ENCODE assay signal across 8 cellular contexts in the genomic region with DNA sequence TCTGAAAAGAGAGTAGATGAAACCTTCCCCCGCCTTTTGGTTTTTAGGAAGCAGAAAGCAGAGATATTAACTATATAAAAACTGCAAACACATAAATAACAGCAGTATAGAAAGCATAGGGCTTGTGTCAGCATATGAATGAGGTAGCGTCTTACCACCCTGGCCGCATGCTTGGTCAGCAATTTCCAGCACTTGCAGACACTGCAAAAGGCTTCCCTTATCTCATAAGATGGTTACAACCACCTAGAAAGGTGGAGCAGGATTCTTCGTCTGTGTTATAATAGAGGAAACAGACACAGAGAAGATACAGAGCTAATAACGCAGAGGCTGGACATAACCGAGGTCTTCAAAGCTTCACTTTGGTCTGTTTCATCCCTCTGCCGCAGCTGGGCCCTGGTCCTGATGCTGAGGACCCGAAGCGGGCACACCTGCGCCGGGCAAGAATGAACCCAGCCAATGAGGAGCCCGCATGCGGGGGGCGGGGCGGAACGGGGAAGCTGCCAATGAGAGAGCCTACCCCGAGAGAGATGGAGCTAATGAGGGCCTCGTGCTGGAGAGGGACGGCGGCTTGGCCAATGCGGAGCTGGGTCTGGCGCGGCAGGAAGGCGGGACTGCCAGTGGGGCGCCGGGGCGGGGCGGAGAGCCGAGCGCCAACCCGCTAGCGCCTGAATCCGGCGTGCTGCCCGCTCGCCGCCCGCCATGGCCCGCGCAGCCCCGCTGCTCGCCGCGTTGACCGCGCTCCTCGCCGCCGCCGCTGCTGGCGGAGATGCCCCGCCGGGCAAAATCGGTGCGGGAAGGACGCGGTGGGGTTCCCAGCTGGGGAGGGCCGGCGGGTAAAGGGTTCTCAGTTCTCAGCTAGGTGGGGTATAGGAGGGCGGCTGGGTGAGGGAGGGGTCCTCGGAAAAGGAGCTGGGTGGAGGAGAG. TPM values are rescaled to one million over a fixed set of nuclear protein-coding genes. Genes with fewer than 3 reads are reported as not detected.
DNase-seq lines count a peak whose midpoint lies in the region; ATAC-seq, FAIRE-seq and TF ChIP-seq lines count a peak whose summit lies in the region.

A gene with protein sequence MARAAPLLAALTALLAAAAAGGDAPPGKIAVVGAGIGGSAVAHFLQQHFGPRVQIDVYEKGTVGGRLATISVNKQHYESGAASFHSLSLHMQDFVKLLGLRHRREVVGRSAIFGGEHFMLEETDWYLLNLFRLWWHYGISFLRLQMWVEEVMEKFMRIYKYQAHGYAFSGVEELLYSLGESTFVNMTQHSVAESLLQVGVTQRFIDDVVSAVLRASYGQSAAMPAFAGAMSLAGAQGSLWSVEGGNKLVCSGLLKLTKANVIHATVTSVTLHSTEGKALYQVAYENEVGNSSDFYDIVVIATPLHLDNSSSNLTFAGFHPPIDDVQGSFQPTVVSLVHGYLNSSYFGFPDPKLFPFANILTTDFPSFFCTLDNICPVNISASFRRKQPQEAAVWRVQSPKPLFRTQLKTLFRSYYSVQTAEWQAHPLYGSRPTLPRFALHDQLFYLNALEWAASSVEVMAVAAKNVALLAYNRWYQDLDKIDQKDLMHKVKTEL (plus strand): TSS at position 677 of the 924 bp plus-strand sequence. CDS start 23 bp downstream, at position 700.

- no peak for FAIRE-seq in H54 (lab: Jason Lieb, UNC)

- ATAC-seq in activated T-helper 17 cell treated with anti-CD3 and anti-CD28 coated beads, Interleukin-2, amount 50 U/mL, for 72 hours (replicated peaks): peak; percentile 96
- ATAC-seq in natural killer cell: peak; percentile 97 to 99 (median 98)

- H3K27me3 Mint-ChIP-seq in activated T-helper 17 cell treated with anti-CD3 and anti-CD28 coated beads, Interleukin-2, amount 50 U/mL, for 72 hours: no peaks in the 10 kb centered on the region
- H3K27me3 Mint-ChIP-seq in natural killer cell (ENCODE audit: low read depth in 2 of 2): no peaks in the 10 kb centered on the region

- TF ChIP-seq CTCF in RWPE1 (conservative IDR thresholded peaks at IDR 0.05; ENCODE audit: low read depth) (no peak), fibroblast of pulmonary artery (IDR thresholded peaks at IDR 0.05; ENCODE audit: low read length, missing control alignments) (no peak), natural killer cell (IDR thresholded peaks at IDR 0.05) (no peak)

- H3K36me3 Mint-ChIP-seq in activated T-helper 17 cell treated with anti-CD3 and anti-CD28 coated beads, Interleukin-2, amount 50 U/mL, for 72 hours (ENCODE audit: low read depth): peaks cover 36% of the 10 kb centered on the region
- H3K36me3 Mint-ChIP-seq in natural killer cell: peaks cover 6% of the 10 kb centered on the region

- H3K27ac ChIP-seq in RWPE1: peak within 1 kb of the TSS; percentile 55

- POLR2A ChIA-PET in RWPE1 (lab: Yijun Ruan, JAX; ENCODE audit: low non-redundant PET): no interaction called here

- peak; percentile 88 for TF ChIP-seq POLR2A in H54 (IDR thresholded peaks at IDR 0.05; ENCODE audit: low read depth, low read length)

- peak; percentile 98 for DNase-seq in ELF-1 (ENCODE audit: low read depth, low spot score)
- peak; percentile 93 for DNase-seq in H54 (ENCODE audit: insufficient read length, low spot score)
- DNase-seq in LoVo (ENCODE audit: low spot score): peak; percentile 99
- DNase-seq in RWPE1 (ENCODE audit: low spot score): peak; percentile 100
- peak; percentile 95 for DNase-seq in fibroblast of pulmonary artery (ENCODE audit: low read depth)
- peak; percentile 91 for DNase-seq in natural killer cell
- DNase-seq in stimulated activated naive CD4-positive, alpha-beta T cell (lab: John Stamatoyannopoulos, UW): peak; percentile 86 to 95 (median 90)

- H3K4me1 Mint-ChIP-seq in activated T-helper 17 cell treated with anti-CD3 and anti-CD28 coated beads, Interleukin-2, amount 50 U/mL, for 72 hours: peaks cover 44% of the 10 kb centered on the region
- H3K4me1 Mint-ChIP-seq in natural killer cell: peaks cover 31 to 36% of the 10 kb centered on the region in 2 donors

- intact Hi-C loops in natural killer cell (cut with micrococcal nuclease): loop anchor here (1.0 to 2.0 kb wide), 2 partner anchors 12 to 193 kb away; a partner anchor contains a TSS

- H3K4me3 Mint-ChIP-seq in activated T-helper 17 cell treated with anti-CD3 and anti-CD28 coated beads, Interleukin-2, amount 50 U/mL, for 72 hours: peak within 1 kb of the TSS; percentile 96
- peak within 1 kb of the TSS; percentile 93 for H3K4me3 Mint-ChIP-seq in natural killer cell

- H3K9me3 Mint-ChIP-seq in activated T-helper 17 cell treated with anti-CD3 and anti-CD28 coated beads, Interleukin-2, amount 50 U/mL, for 72 hours: peaks cover 6% of the 10 kb centered on the region
- no peaks in the 10 kb centered on the region for H3K9me3 Mint-ChIP-seq in natural killer cell

- H3K27ac Mint-ChIP-seq in activated T-helper 17 cell treated with anti-CD3 and anti-CD28 coated beads, Interleukin-2, amount 50 U/mL, for 72 hours: peak within 1 kb of the TSS; percentile 79
- peak within 1 kb of the TSS; percentile 85 to 93 for H3K27ac Mint-ChIP-seq in natural killer cell

- CTCF ChIA-PET in RWPE1 (lab: Yijun Ruan, JAX): interaction anchor here (0.6 to 1.7 kb wide), 3 partner anchors 9 to 77 kb away, joined by 3 to 16 read pairs (median 6); no protein-coding TSS in a partner anchor

- H3K4me3 ChIP-seq in fibroblast of pulmonary artery (replicated peaks; ENCODE audit: low read depth, low read length): peak within 1 kb of the TSS; percentile 75

RNA-seq across cellular contexts. Expression of the gene that starts here (rescaled TPM):
- 10 to 100 TPM; 11.9 to 19.7 TPM for total RNA-seq in activated T-helper 17 cell treated with anti-CD3 and anti-CD28 coated beads, Interleukin-2, amount 50 U/mL, for 72 hours
- 10 to 100 TPM; 16.6 to 18.1 (median 16.8) TPM for total RNA-seq in natural killer cell

Comparison
In these comparisons a context has a peak if more than half of its experiments do, and no peak if none do; other contexts are left out.
1. Peak in every context shown above with its lines: DNase-seq, ATAC-seq, H3K4me3 ChIP-seq and H3K27ac ChIP-seq.